ENCODE assay signal across 1 cellular context in genomic region chr16:78478267-78478821, GRCh38.
TF ChIP-seq lines count a peak whose summit lies in the region.

No MANE protein-coding gene starts in this region.

TF ChIP-seq in H1, 55 proteins besides CTCF, POLR2A, EP300 and RAD21 (continued from another document):
- no peak for TF ChIP-seq HDAC2 (IDR thresholded peaks at IDR 0.05; ENCODE audit: borderline replicate concordance in 1 of 2, low read depth in 2 of 2, low read length in 2 of 2)
- no peak for TF ChIP-seq PHF8 (conservative IDR thresholded peaks at IDR 0.05; ENCODE audit: low read depth, low read length)
- TF ChIP-seq TAF1 (IDR thresholded peaks at IDR 0.05; ENCODE audit: low read depth, low read length), result no peak
- TF ChIP-seq RBBP5 (IDR thresholded peaks at IDR 0.05; ENCODE audit: borderline replicate concordance, low read depth, low read length), result no peak
- TF ChIP-seq RXRA (IDR thresholded peaks at IDR 0.05; ENCODE audit: insufficient read depth, low read depth, low read length), result no peak
- TF ChIP-seq TEAD4 (IDR thresholded peaks at IDR 0.05; ENCODE audit: low read depth, low read length), result no peak
